Comparison of ENCODE assay signal across 7 cellular contexts in the genomic region with DNA sequence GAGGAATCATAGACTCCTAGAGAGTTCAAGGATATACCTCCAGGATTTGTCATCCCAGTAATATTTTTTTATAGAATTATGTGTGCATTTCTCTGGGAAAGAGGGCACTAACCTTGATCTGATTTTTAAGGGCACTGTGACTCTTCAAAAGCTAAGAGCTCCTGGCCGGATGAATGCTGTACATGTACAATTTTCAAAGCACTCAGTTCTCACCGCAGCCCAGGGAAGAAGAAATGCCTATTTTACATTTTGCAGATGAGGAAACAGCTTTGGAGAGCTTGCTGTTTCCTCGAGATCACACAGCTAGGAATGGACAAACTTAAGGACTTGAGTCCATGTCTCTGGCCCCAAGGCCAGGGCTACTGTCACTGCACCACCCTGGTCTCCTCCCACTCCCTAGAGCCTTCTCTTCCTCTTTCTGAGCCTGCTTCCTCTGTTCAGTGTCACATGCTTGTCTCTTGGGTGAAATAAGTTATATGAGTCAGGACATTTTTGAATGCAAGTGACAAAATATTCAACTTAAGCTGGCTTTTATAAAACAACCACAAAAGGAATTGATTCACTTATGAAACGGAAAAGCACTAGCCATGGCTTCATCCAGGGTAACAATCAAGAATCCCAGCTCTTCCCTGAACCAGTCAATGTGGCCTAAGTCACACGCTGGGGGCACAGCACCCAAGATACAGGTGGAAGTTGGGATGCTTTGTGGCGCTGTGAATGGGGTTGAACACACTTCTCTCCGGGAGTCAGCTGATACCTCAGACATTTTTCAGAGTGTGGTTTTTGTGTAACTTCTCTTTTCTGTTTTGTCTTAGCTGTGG. TPM values are rescaled to one million over a fixed set of nuclear protein-coding genes. Genes with fewer than 3 reads are reported as not detected.
A peak's percentile ranks its signal among the peaks of the same experiment; 100 is the strongest.
DNase-seq lines count a peak whose midpoint lies in the region; ATAC-seq and TF ChIP-seq lines count a peak whose summit lies in the region.

No MANE protein-coding gene starts in this region.

- peak; percentile 53 for ATAC-seq in GM19023 (IDR thresholded peaks at IDR 0.05; ENCODE audit: unreplicated experiment)
- ATAC-seq in HG02938 (IDR thresholded peaks at IDR 0.05; ENCODE audit: unreplicated experiment), result peak; percentile 66
- ATAC-seq in upper lobe of left lung (ENCODE audit: low FRiP score in 2 of 2), result peak; percentile 89 to 90

- intact Hi-C loops in left ventricle myocardium inferior (cut with micrococcal nuclease), result no loop called here

- DNase-seq in SIG-M5 (lab: John Stamatoyannopoulos, UW) (peak; percentile 58), left ventricle myocardium inferior (peak; percentile 42), upper lobe of left lung (peak in 1 of 2 donors; percentile 69), DMS153 treated with DMSO at 0.1 percent for 48 hours (lab: John Stamatoyannopoulos, UW; ENCODE audit: unreplicated experiment) (no peak), dedifferentiated amniotic fluid mesenchymal stem cell (ENCODE audit: extremely low spot score) (no peak)

- H3K9me3 ChIP-seq in left ventricle myocardium inferior (replicated peaks) (no peaks in the 10 kb centered on the region), upper lobe of left lung (no peaks in the 10 kb centered on the region)

- no peak for TF ChIP-seq EP300 in upper lobe of left lung (IDR thresholded peaks at IDR 0.05)

- WGBS in upper lobe of left lung, 2 donors, result 53 to 76% methylated on average over 7 of the region's 7 CpGs

- peak in 1 of 4 donors; percentile 30 for TF ChIP-seq POLR2A in upper lobe of left lung (IDR thresholded peaks at IDR 0.05)

- H3K27me3 ChIP-seq in left ventricle myocardium inferior (ENCODE audit: low read depth), result no peaks in the 10 kb centered on the region
- H3K27me3 ChIP-seq in upper lobe of left lung, result no peaks in the 10 kb centered on the region

- H3K36me3 ChIP-seq in left ventricle myocardium inferior (peaks cover 68% of the 10 kb centered on the region), upper lobe of left lung (no peaks in the 10 kb centered on the region)

- TF ChIP-seq CTCF in left ventricle myocardium inferior (IDR thresholded peaks at IDR 0.05; ENCODE audit: borderline replicate concordance) (no peak), upper lobe of left lung (IDR thresholded peaks at IDR 0.05) (no peak)

- H3K27ac ChIP-seq in left ventricle myocardium inferior (replicated peaks) (peak overlapping the region; percentile 84), upper lobe of left lung (peak overlapping the region; percentile 57 to 78 (median 73))

- H3K4me3 ChIP-seq in left ventricle myocardium inferior (no peak overlapping the region), upper lobe of left lung (no peak overlapping the region)

- H3K4me1 ChIP-seq in left ventricle myocardium inferior, result peaks cover 33% of the 10 kb centered on the region
- peaks cover 0 to 20% (median 14%) of the 10 kb centered on the region in 4 donors for H3K4me1 ChIP-seq in upper lobe of left lung

RNA-seq across cellular contexts. Expression of a gene that starts 45.6 kb away (rescaled TPM):
- 12.3 TPM for total RNA-seq in left ventricle myocardium inferior
- 10 to 100 TPM; 13.6 to 63.1 (median 37.9) TPM for total RNA-seq in upper lobe of left lung

Comparison
In these comparisons a context has a peak if more than half of its experiments do, and no peak if none do; other contexts are left out.
1. DNase-seq: peak in SIG-M5 (single experiment) and left ventricle myocardium inferior (single experiment); none in DMS153 treated with DMSO at 0.1 percent for 48 hours (single experiment) and dedifferentiated amniotic fluid mesenchymal stem cell (single experiment).
2. Peak in every context shown above with its lines, with median percentiles within 50 percentile points of each other: ATAC-seq.